ENCODE assay signal across 15 cellular contexts in genomic region chr11:128478305-128478704, GRCh38.
DNase-seq lines count a peak whose midpoint lies in the region; ATAC-seq, FAIRE-seq and TF ChIP-seq lines count a peak whose summit lies in the region.
"Had no signal": no experiment of that assay in that cellular context is flagged by ENCODE, and none has a peak within 500 bp of the region (broad histone marks: within the 10 kb centered on the region; RNA-seq: fewer than 3 reads in every experiment).

No MANE protein-coding gene starts in this region.

- no peaks in the 10 kb centered on the region for H3K36me3 ChIP-seq in breast epithelium
- H3K36me3 ChIP-seq in mammary epithelial cell (ENCODE audit: insufficient read depth, low read length): peaks cover 41% of the 10 kb centered on the region
- peaks cover 21% of the 10 kb centered on the region; the same call in 1 of the 2 replicates for H3K36me3 ChIP-seq in SU-DHL-6 (ENCODE audit: low read length)
- H3K36me3 ChIP-seq in esophagus squamous epithelium: peaks cover 0 to 37% (median 7%) of the 10 kb centered on the region in 3 donors
- H3K36me3 ChIP-seq in tibial artery: peaks cover 13 to 45% (median 16%) of the 10 kb centered on the region in 3 donors
- peaks cover 0 to 52% of the 10 kb centered on the region in 2 donors for H3K36me3 ChIP-seq in left lung

- no peak for FAIRE-seq in RCC 7860 (lab: Jason Lieb, UNC)

- H3K4me3 ChIP-seq in breast epithelium: no peak overlapping the region
- H3K4me3 ChIP-seq in mammary epithelial cell (replicated peaks in 1 of 3; ENCODE audit: insufficient read depth in 1 of 3, low read depth in 2 of 3, low read length in 3 of 3): no peak overlapping the region
- H3K4me3 ChIP-seq in SU-DHL-6 (ENCODE audit: insufficient read depth, low read length, poor library complexity, severe bottlenecking): no peak overlapping the region
- no peak overlapping the region for H3K4me3 ChIP-seq in esophagus squamous epithelium
- no peak overlapping the region for H3K4me3 ChIP-seq in tibial artery
- no peak overlapping the region for H3K4me3 ChIP-seq in left lung
- H3K4me3 ChIP-seq: MG63, smooth muscle cell, thoracic aorta had no signal

- ATAC-seq in GM18909 (IDR thresholded peaks at IDR 0.05; ENCODE audit: poor library complexity, unreplicated experiment) (no peak), left lung (no peak)

- peak overlapping the region; percentile 88 to 90 for H3K27ac ChIP-seq in breast epithelium
- H3K27ac ChIP-seq in mammary epithelial cell (ENCODE audit: insufficient read depth, low read depth, low read length): no peak overlapping the region
- peak overlapping the region; percentile 98 for H3K27ac ChIP-seq in SU-DHL-6 (ENCODE audit: low read depth, low read length)
- H3K27ac ChIP-seq in esophagus squamous epithelium: peak overlapping the region in 3 of 4 donors; percentile 20 to 79 (median 39)
- H3K27ac ChIP-seq in tibial artery: peak overlapping the region; percentile 65 to 67
- peak overlapping the region in 1 of 2 donors; percentile 75 for H3K27ac ChIP-seq in left lung
- H3K27ac ChIP-seq: thoracic aorta had no signal

- H4K20me1 ChIP-seq in mammary epithelial cell (ENCODE audit: insufficient read depth, low read length) (no peaks in the 10 kb centered on the region), SU-DHL-6 (ENCODE audit: low read depth, low read length) (no peaks in the 10 kb centered on the region)

- H3K9ac ChIP-seq in mammary epithelial cell (ENCODE audit: insufficient read depth, low read length) (no peak overlapping the region), SU-DHL-6 (ENCODE audit: low read length) (peak overlapping the region; percentile 26; the same call in 1 of the 2 replicates)

- peaks cover 95% of the 10 kb centered on the region for H3K79me2 ChIP-seq in mammary epithelial cell (ENCODE audit: insufficient read depth, low read length)
- H3K79me2 ChIP-seq in SU-DHL-6 (ENCODE audit: insufficient read depth, low read length): peaks cover 66% of the 10 kb centered on the region; the same call in 1 of the 2 replicates

- H3K27me3 ChIP-seq in breast epithelium (no peaks in the 10 kb centered on the region), mammary epithelial cell (ENCODE audit: insufficient read depth, low read length) (no peaks in the 10 kb centered on the region), SU-DHL-6 (ENCODE audit: low read length) (no peaks in the 10 kb centered on the region), esophagus squamous epithelium (no peaks in the 10 kb centered on the region), tibial artery (no peaks in the 10 kb centered on the region), left lung (no peaks in the 10 kb centered on the region)
- H3K27me3 ChIP-seq: MG63, neutrophil had no signal

- CTCF ChIA-PET in mammary epithelial cell (lab: Charles Lee; ENCODE audit: low non-redundant PET): no interaction called here

- TF ChIP-seq CTCF in breast epithelium (IDR thresholded peaks at IDR 0.05): no peak
- TF ChIP-seq CTCF in mammary epithelial cell (conservative IDR thresholded peaks at IDR 0.05 in 1 of 2, IDR thresholded peaks at IDR 0.05 in 1 of 2; ENCODE audit: extremely low read depth in 1 of 2, insufficient read depth in 1 of 2, low read depth in 1 of 2, low read length in 2 of 2): no peak
- TF ChIP-seq CTCF in SU-DHL-6 (IDR thresholded peaks at IDR 0.05; ENCODE audit: insufficient read depth, low read length, poor library complexity, severe bottlenecking): no peak
- TF ChIP-seq CTCF in esophagus squamous epithelium (IDR thresholded peaks at IDR 0.05): no peak
- no peak for TF ChIP-seq CTCF in tibial artery (IDR thresholded peaks at IDR 0.05)
- no peak for TF ChIP-seq CTCF in left lung (IDR thresholded peaks at IDR 0.05)

- no peak overlapping the region for H2AFZ ChIP-seq in mammary epithelial cell (ENCODE audit: low read depth, low read length)
- no peak overlapping the region for H2AFZ ChIP-seq in SU-DHL-6 (ENCODE audit: low read depth, low read length, severe bottlenecking)

- H3K4me2 ChIP-seq in mammary epithelial cell (ENCODE audit: insufficient read depth, low read depth, low read length) (no peak overlapping the region), SU-DHL-6 (ENCODE audit: low read depth, low read length, poor library complexity, severe bottlenecking) (peak overlapping the region; percentile 90)
- H3K4me2 ChIP-seq: smooth muscle cell had no signal

- DNase-seq in breast epithelium (ENCODE audit: low spot score in 2 of 2) (no peak), mammary epithelial cell (no peak), esophagus squamous epithelium (lab: John Stamatoyannopoulos, UW) (no peak), tibial artery (no peak), RCC 7860 (ENCODE audit: low spot score) (no peak), left lung (no peak)
- DNase-seq: activated CD8-positive, alpha-beta memory T cell treated with anti-CD3 and anti-CD28 coated beads, Interleukin-2, amount 50 U/mL, for 4 hours; dermis blood vessel endothelial cell; DMS79; MG63 had no signal

- H3K9me2 ChIP-seq in SU-DHL-6 (replicated peaks; ENCODE audit: insufficient read depth, low read length): no peaks in the 10 kb centered on the region

- dilution Hi-C loops in mammary epithelial cell (cut with HindIII; ENCODE audit: low sequenced_read_pairs): no loop called here

- peaks cover 72% of the 10 kb centered on the region for H3F3A ChIP-seq in SU-DHL-6 (ENCODE audit: insufficient read depth)

- H3K9me3 ChIP-seq in breast epithelium: no peaks in the 10 kb centered on the region
- no peaks in the 10 kb centered on the region for H3K9me3 ChIP-seq in mammary epithelial cell (replicated peaks; ENCODE audit: insufficient read depth, low read length)
- H3K9me3 ChIP-seq in SU-DHL-6 (ENCODE audit: insufficient read depth, low read length): no peaks in the 10 kb centered on the region
- H3K9me3 ChIP-seq in esophagus squamous epithelium: no peaks in the 10 kb centered on the region
- H3K9me3 ChIP-seq in tibial artery: no peaks in the 10 kb centered on the region
- H3K9me3 ChIP-seq in left lung: no peaks in the 10 kb centered on the region
- H3K9me3 ChIP-seq: MG63, neutrophil, thoracic aorta had no signal

- no TSS peak for BruUV-seq in mammary epithelial cell (replicated peaks; lab: Mats Ljungman, UMichigan)

- in situ Hi-C loops in mammary epithelial cell (cut with MboI; ENCODE audit: low sequenced_read_pairs in 2 of 2): loop anchor here in 1 of 2 donors (25.0 kb wide), 1 partner anchor 316 kb away; no protein-coding TSS in a partner anchor

- H3K4me1 ChIP-seq in breast epithelium: peaks cover 19 to 61% of the 10 kb centered on the region in 2 donors
- H3K4me1 ChIP-seq in mammary epithelial cell (ENCODE audit: insufficient read depth, low read length): peaks cover 24% of the 10 kb centered on the region
- peaks cover 0 to 88% (median 34%) of the 10 kb centered on the region in 3 donors for H3K4me1 ChIP-seq in esophagus squamous epithelium
- peaks cover 0 to 75% (median 45%) of the 10 kb centered on the region in 4 donors for H3K4me1 ChIP-seq in tibial artery
- H3K4me1 ChIP-seq in left lung: peaks cover 53 to 96% of the 10 kb centered on the region in 2 donors

- TF ChIP-seq POLR2A in breast epithelium (IDR thresholded peaks at IDR 0.05) (no peak), esophagus squamous epithelium (IDR thresholded peaks at IDR 0.05) (no peak)

- intact Hi-C loops in breast epithelium (cut with DNase I; ENCODE audit: low total_unique reads): no loop called here
- intact Hi-C loops in mammary epithelial cell (cut with micrococcal nuclease): no loop called here
- intact Hi-C loops in esophagus squamous epithelium (cut with DNase I): no loop called here
- intact Hi-C loops in tibial artery (cut with DNase I; ENCODE audit: low total_unique reads): no loop called here
- intact Hi-C loops in left lung (cut with DNase I): no loop called here
